8 cellular contexts compared by ENCODE assay signal in the genomic region with DNA sequence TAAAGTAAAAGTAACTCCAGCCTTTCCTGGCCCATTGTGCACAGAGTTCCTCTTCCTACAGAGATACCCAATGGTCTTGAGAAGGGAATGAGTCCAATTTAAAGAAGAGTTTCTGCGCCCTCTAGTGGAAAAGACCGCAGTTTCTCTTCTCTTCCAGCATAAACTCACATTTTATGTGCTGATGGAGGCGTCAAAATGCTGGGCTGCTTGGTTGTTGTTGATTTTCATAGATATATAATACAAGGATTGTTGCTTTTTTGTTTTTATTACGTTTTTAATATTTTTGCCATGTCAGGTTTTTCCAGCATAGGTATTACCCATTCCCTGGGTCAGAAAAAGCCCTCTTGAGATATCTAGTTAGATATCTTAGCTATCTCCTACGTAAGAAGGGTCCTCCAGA.
DNase-seq lines count a peak whose midpoint lies in the region; ATAC-seq and TF ChIP-seq lines count a peak whose summit lies in the region.

No MANE protein-coding gene starts in this region.

- intact Hi-C loops in sigmoid colon (cut with DNase I), result no loop called here

- H3K4me3 ChIP-seq in sigmoid colon, result no peak overlapping the region
- H3K4me3 ChIP-seq in right atrium auricular region, result no peak overlapping the region

- TF ChIP-seq CTCF in sigmoid colon (IDR thresholded peaks at IDR 0.05) (no peak), right atrium auricular region (IDR thresholded peaks at IDR 0.05) (peak in 1 of 2 donors; percentile 58)

- H3K36me3 ChIP-seq in sigmoid colon (no peaks in the 10 kb centered on the region), right atrium auricular region (no peaks in the 10 kb centered on the region)

- peak; percentile 56 for ATAC-seq in GM18867 (IDR thresholded peaks at IDR 0.05; ENCODE audit: unreplicated experiment)

- DNase-seq in AG20443 (ENCODE audit: low spot score) (peak; percentile 11), NOMO-1 treated with DMSO at 0.1 percent for 48 hours (lab: John Stamatoyannopoulos, UW; ENCODE audit: unreplicated experiment) (peak; percentile 19), dermis blood vessel endothelial cell (peak; percentile 52), sigmoid colon (no peak), right atrium auricular region (ENCODE audit: low spot score) (no peak)
- peak; percentile 30 for DNase-seq in stimulated activated CD8-positive, alpha-beta memory T cell treated with anti-CD3 and anti-CD28 coated beads, Interleukin-4, amount 100 ng/mL, for 48 hours
- no peak for DNase-seq in stimulated activated CD4-positive, alpha-beta T cell treated with anti-CD3 and anti-CD28 coated beads, Interleukin-4, amount 100 ng/mL, for 24 hours

- 18 to 20% methylated on average over 5 of the region's 5 CpGs for WGBS in sigmoid colon, 2 donors

- no peak for TF ChIP-seq EP300 in sigmoid colon (IDR thresholded peaks at IDR 0.05)

- H3K4me1 ChIP-seq in sigmoid colon (peaks cover 0 to 7% (median 2%) of the 10 kb centered on the region in 4 donors), right atrium auricular region (no peaks in the 10 kb centered on the region)

- no peak for TF ChIP-seq POLR2A in sigmoid colon (IDR thresholded peaks at IDR 0.05)

- no peak overlapping the region for H3K27ac ChIP-seq in sigmoid colon
- H3K27ac ChIP-seq in right atrium auricular region, result no peak overlapping the region

- no peaks in the 10 kb centered on the region for H3K9me3 ChIP-seq in sigmoid colon
- no peaks in the 10 kb centered on the region for H3K9me3 ChIP-seq in right atrium auricular region

- H3K27me3 ChIP-seq in sigmoid colon, result no peaks in the 10 kb centered on the region
- no peaks in the 10 kb centered on the region for H3K27me3 ChIP-seq in right atrium auricular region

Comparison
In these comparisons a context has a peak if more than half of its experiments do, and no peak if none do; other contexts are left out.
1. DNase-seq: peak in AG20443 (single experiment), NOMO-1 treated with DMSO at 0.1 percent for 48 hours (single experiment), dermis blood vessel endothelial cell (single experiment) and stimulated activated CD8-positive, alpha-beta memory T cell treated with anti-CD3 and anti-CD28 coated beads, Interleukin-4, amount 100 ng/mL, for 48 hours (single experiment); none in stimulated activated CD4-positive, alpha-beta T cell treated with anti-CD3 and anti-CD28 coated beads, Interleukin-4, amount 100 ng/mL, for 24 hours (single experiment), sigmoid colon (single experiment) and right atrium auricular region (single experiment).